In genomic region chr6:167707686-167708500, GRCh38 we compare ENCODE assay signal across 15 cellular contexts.
DNase-seq lines count a peak whose midpoint lies in the region; ATAC-seq, FAIRE-seq and TF ChIP-seq lines count a peak whose summit lies in the region.
"Had no signal": no experiment of that assay in that cellular context is flagged by ENCODE, and none has a peak within 500 bp of the region (broad histone marks: within the 10 kb centered on the region; RNA-seq: fewer than 3 reads in every experiment).

No MANE protein-coding gene starts in this region.

- H2BK5ac ChIP-seq in neuronal stem cell (ENCODE audit: low read length): no peak overlapping the region

- no peak overlapping the region for H4K91ac ChIP-seq in neuronal stem cell (ENCODE audit: low read depth, low read length, poor library complexity)

- peak overlapping the region; percentile 10 for H2BK15ac ChIP-seq in neuronal stem cell (ENCODE audit: low read length)

- no peaks in the 10 kb centered on the region for H3K27me3 ChIP-seq in neuronal stem cell (ENCODE audit: control insufficient read depth in 3 of 3, insufficient read depth in 3 of 3, low read depth in 1 of 3, low read length in 3 of 3)

- no peaks in the 10 kb centered on the region for H3K9me3 Mint-ChIP-seq in activated B cell treated with CpG ODN at 0.5 μM for 24 hours
- H3K9me3 Mint-ChIP-seq: CD8-positive, alpha-beta T cell had no signal

- H3K4me3 Mint-ChIP-seq in activated B cell treated with CpG ODN at 0.5 μM for 24 hours: no peak overlapping the region
- H3K4me3 Mint-ChIP-seq: CD8-positive, alpha-beta T cell had no signal

- no peak overlapping the region for H3K27ac ChIP-seq in neuronal stem cell (replicated peaks; ENCODE audit: low read length)
- H3K27ac ChIP-seq: BLaER1, KMS-11, PC-9 had no signal

- H2AK5ac ChIP-seq in neuronal stem cell (ENCODE audit: low read depth, low read length): peak overlapping the region; percentile 72

- peak; percentile 13 for FAIRE-seq in GM12891 (lab: Jason Lieb, UNC)
- FAIRE-seq: A204.1 had no signal

- CTCF ChIA-PET in activated B cell treated with CpG ODN at 0.5 μM for 24 hours (lab: Charles Lee): no interaction called here

- peaks cover 6% of the 10 kb centered on the region for H3K4me1 Mint-ChIP-seq in activated B cell treated with CpG ODN at 0.5 μM for 24 hours

- no peak overlapping the region for H3K4me3 ChIP-seq in neuronal stem cell (ENCODE audit: low read length in 2 of 2)
- H3K4me3 ChIP-seq: BLaER1, PC-9 had no signal

- intact Hi-C loops in activated B cell treated with CpG ODN at 0.5 μM for 24 hours (cut with micrococcal nuclease): no loop called here

- no peaks in the 10 kb centered on the region for H3K36me3 ChIP-seq in neuronal stem cell (replicated peaks in 1 of 2; ENCODE audit: control insufficient read depth in 2 of 2, insufficient read depth in 2 of 2, low read length in 2 of 2)
- H3K36me3 ChIP-seq: BLaER1 had no signal

- no peak overlapping the region for H3K9ac ChIP-seq in neuronal stem cell (ENCODE audit: low read depth, low read length, poor library complexity)
- H3K9ac ChIP-seq: BLaER1, KMS-11 had no signal

- no peak overlapping the region for H2BK12ac ChIP-seq in neuronal stem cell (ENCODE audit: low read length)

- no peak overlapping the region for H3K4me2 ChIP-seq in neuronal stem cell (ENCODE audit: insufficient read depth, low read length, poor library complexity, severe bottlenecking)
- H3K4me2 ChIP-seq: KMS-11, PC-9 had no signal

- no peak for TF ChIP-seq CTCF in activated B cell treated with CpG ODN at 0.5 μM for 24 hours (IDR thresholded peaks at IDR 0.05)

- no peak overlapping the region for H2AFZ ChIP-seq in neuronal stem cell (ENCODE audit: low read length)
- H2AFZ ChIP-seq: PC-9 had no signal

- ATAC-seq in activated B cell treated with CpG ODN at 0.5 μM for 24 hours (ENCODE audit: low read depth) (no peak), HG02870 (IDR thresholded peaks at IDR 0.05; ENCODE audit: unreplicated experiment) (no peak), HG02571 (IDR thresholded peaks at IDR 0.05; ENCODE audit: unreplicated experiment) (no peak)
- ATAC-seq: CD8-positive, alpha-beta T cell had no signal

- no peak overlapping the region for H2BK120ac ChIP-seq in neuronal stem cell (ENCODE audit: low read depth, low read length)

- H3K4ac ChIP-seq in neuronal stem cell (ENCODE audit: low read length): no peak overlapping the region

- DNase-seq in GM12891 (ENCODE audit: insufficient read length, low spot score) (no peak), activated B cell treated with CpG ODN at 0.5 μM for 24 hours (no peak), kidney tubule cell (ENCODE audit: low spot score) (peak; percentile 82), neuronal stem cell (ENCODE audit: low spot score) (no peak), dermis blood vessel endothelial cell (no peak), anterior cingulate cortex (lab: John Stamatoyannopoulos, UW) (no peak)
- DNase-seq: NCI-H1092, NCI-H524, PC-9 had no signal

- no peaks in the 10 kb centered on the region for H3K36me3 Mint-ChIP-seq in activated B cell treated with CpG ODN at 0.5 μM for 24 hours (ENCODE audit: low read depth)
- H3K36me3 Mint-ChIP-seq: CD8-positive, alpha-beta T cell had no signal

- H3K4me1 ChIP-seq in neuronal stem cell (ENCODE audit: control insufficient read depth in 2 of 2, insufficient read depth in 1 of 2, low read depth in 1 of 2, low read length in 2 of 2): peaks cover 4 to 9% of the 10 kb centered on the region in 2 donors

- H3K27me3 Mint-ChIP-seq in activated B cell treated with CpG ODN at 0.5 μM for 24 hours: peaks cover 58% of the 10 kb centered on the region

- H3K23ac ChIP-seq in neuronal stem cell (ENCODE audit: low read depth, low read length, poor library complexity): no peak overlapping the region

- no peak overlapping the region for H4K8ac ChIP-seq in neuronal stem cell (ENCODE audit: low read depth, low read length)

- peaks cover 0 to 1% of the 10 kb centered on the region in 2 donors for H3K9me3 ChIP-seq in neuronal stem cell (replicated peaks in 1 of 2; ENCODE audit: control insufficient read depth in 2 of 2, insufficient read depth in 1 of 2, low read depth in 1 of 2, low read length in 2 of 2)
- H3K9me3 ChIP-seq: BLaER1 had no signal

- H3K18ac ChIP-seq in neuronal stem cell (ENCODE audit: low read length): peak overlapping the region; percentile 7

- peak overlapping the region; percentile 10 for H3K27ac Mint-ChIP-seq in activated B cell treated with CpG ODN at 0.5 μM for 24 hours
- H3K27ac Mint-ChIP-seq: CD8-positive, alpha-beta T cell had no signal

- no CpG with 5 or more reads among the region's 25 CpGs for WGBS in neuronal stem cell (ENCODE audit: extremely low coverage in 2 of 2, insufficient read length in 2 of 2, insufficient replicate concordance in 1 of 2), 2 donors

- POLR2A ChIA-PET in activated B cell treated with CpG ODN at 0.5 μM for 24 hours (lab: Charles Lee): no interaction called here

- no peaks in the 10 kb centered on the region for H3K79me1 ChIP-seq in neuronal stem cell (ENCODE audit: low read depth, low read length)

- no peak overlapping the region for H3K14ac ChIP-seq in neuronal stem cell (ENCODE audit: low read length)

- no peak for TF ChIP-seq POLR2A in GM12891 (IDR thresholded peaks at IDR 0.05; ENCODE audit: low read depth, low read length)

TF ChIP-seq in GM12891, 5 proteins besides CTCF, POLR2A, EP300 and RAD21:
- TF ChIP-seq TAF1 (IDR thresholded peaks at IDR 0.05; ENCODE audit: low read depth, low read length) (no peak), SPI1 (IDR thresholded peaks at IDR 0.05; ENCODE audit: low read depth, low read length) (no peak), POU2F2 (IDR thresholded peaks at IDR 0.05; ENCODE audit: low read depth, low read length) (no peak), POLR2AphosphoS5 (IDR thresholded peaks at IDR 0.05; ENCODE audit: low read depth, low read length) (no peak), PAX5 (IDR thresholded peaks at IDR 0.05; ENCODE audit: insufficient read depth, low read length, severe bottlenecking) (no peak)
